1 cellular context compared by ENCODE assay signal in genomic region chr3:71172951-71173350, GRCh38.
TF ChIP-seq lines count a peak whose summit lies in the region.

No MANE protein-coding gene starts in this region.

TF ChIP-seq in HepG2, 621 proteins besides CTCF, POLR2A, EP300 and RAD21 (continued from another document):
- peak; percentile 71; the same call in 1 of the 2 replicates for TF ChIP-seq CEBPB (IDR thresholded peaks at IDR 0.05; ENCODE audit: borderline replicate concordance, low read depth, low read length)
- no peak for TF ChIP-seq PCBP2 (optimal IDR thresholded peaks at IDR 0.05; ENCODE audit: low read depth, low read length, poor library complexity, severe bottlenecking)
- no peak for TF ChIP-seq AHR (CRISPR knock-in tag; IDR thresholded peaks at IDR 0.05)
- no peak for TF ChIP-seq CHD4 (IDR thresholded peaks at IDR 0.05; ENCODE audit: borderline replicate concordance, low read length)
- TF ChIP-seq ATF7 (IDR thresholded peaks at IDR 0.05): no peak
- no peak for TF ChIP-seq ATF7 (CRISPR knock-in tag; IDR thresholded peaks at IDR 0.05)
- no peak for TF ChIP-seq SOX6 (IDR thresholded peaks at IDR 0.05)
- peak; percentile 19; the same call in 1 of the 2 replicates for TF ChIP-seq SOX6 (CRISPR knock-in tag; IDR thresholded peaks at IDR 0.05)
- peak; percentile 68 for TF ChIP-seq HNF4A (CRISPR knock-in tag; IDR thresholded peaks at IDR 0.05)
- TF ChIP-seq ZNF678 (CRISPR knock-in tag; IDR thresholded peaks at IDR 0.05): no peak
- TF ChIP-seq SOX5 (CRISPR knock-in tag; IDR thresholded peaks at IDR 0.05; ENCODE audit: borderline replicate concordance): no peak
- 0 out of 2 replicates have a peak, but pooled peaks have one; percentile 22 for TF ChIP-seq PAXIP1 (CRISPR knock-in tag; conservative IDR thresholded peaks at IDR 0.05)
- no peak for TF ChIP-seq MYNN (CRISPR knock-in tag; IDR thresholded peaks at IDR 0.05; ENCODE audit: low read depth)
- no peak for TF ChIP-seq RCOR2 (CRISPR knock-in tag; IDR thresholded peaks at IDR 0.05)
- TF ChIP-seq NR2C2 (CRISPR knock-in tag; IDR thresholded peaks at IDR 0.05; ENCODE audit: borderline replicate concordance): 0 out of 2 replicates have a peak, but pooled peaks have one; percentile 50
- peak; percentile 28; the same call in 1 of the 2 replicates for TF ChIP-seq FOXA3 (CRISPR knock-in tag; IDR thresholded peaks at IDR 0.05)
- TF ChIP-seq ZNF362 (CRISPR knock-in tag; IDR thresholded peaks at IDR 0.05; ENCODE audit: borderline replicate concordance): peak; percentile 80; the same call in 1 of the 2 replicates
- TF ChIP-seq ARID5B (CRISPR knock-in tag; IDR thresholded peaks at IDR 0.05): peak; percentile 52
- TF ChIP-seq ZNF253 (CRISPR knock-in tag; IDR thresholded peaks at IDR 0.05; ENCODE audit: borderline replicate concordance): no peak
- no peak for TF ChIP-seq ZNF569 (CRISPR knock-in tag; IDR thresholded peaks at IDR 0.05; ENCODE audit: borderline replicate concordance)
- peak; percentile 74 for TF ChIP-seq CEBPG (CRISPR knock-in tag; IDR thresholded peaks at IDR 0.05)
- peak; percentile 81 for TF ChIP-seq ZNF12 (CRISPR knock-in tag; IDR thresholded peaks at IDR 0.05)
- TF ChIP-seq HNF4G (IDR thresholded peaks at IDR 0.05; ENCODE audit: borderline replicate concordance, low read depth, low read length): peak; percentile 48; the same call in 1 of the 2 replicates
- no peak for TF ChIP-seq HNF4G (CRISPR knock-in tag; IDR thresholded peaks at IDR 0.05; ENCODE audit: borderline replicate concordance, low read depth)
- TF ChIP-seq, protein P1, sequence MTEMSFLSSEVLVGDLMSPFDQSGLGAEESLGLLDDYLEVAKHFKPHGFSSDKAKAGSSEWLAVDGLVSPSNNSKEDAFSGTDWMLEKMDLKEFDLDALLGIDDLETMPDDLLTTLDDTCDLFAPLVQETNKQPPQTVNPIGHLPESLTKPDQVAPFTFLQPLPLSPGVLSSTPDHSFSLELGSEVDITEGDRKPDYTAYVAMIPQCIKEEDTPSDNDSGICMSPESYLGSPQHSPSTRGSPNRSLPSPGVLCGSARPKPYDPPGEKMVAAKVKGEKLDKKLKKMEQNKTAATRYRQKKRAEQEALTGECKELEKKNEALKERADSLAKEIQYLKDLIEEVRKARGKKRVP (CRISPR knock-in tag; IDR thresholded peaks at IDR 0.05): peak in 1 of 2 experiments; percentile 65; a peak in 2 of 4 replicates
- TF ChIP-seq MTA3 (CRISPR knock-in tag; IDR thresholded peaks at IDR 0.05): no peak
- TF ChIP-seq POLR2AphosphoS5 (IDR thresholded peaks at IDR 0.05; ENCODE audit: low read depth, low read length): no peak
- 0 out of 2 replicates have a peak, but pooled peaks have one; percentile 27 for TF ChIP-seq THAP11 (CRISPR knock-in tag; IDR thresholded peaks at IDR 0.05)
- TF ChIP-seq, protein P2, sequence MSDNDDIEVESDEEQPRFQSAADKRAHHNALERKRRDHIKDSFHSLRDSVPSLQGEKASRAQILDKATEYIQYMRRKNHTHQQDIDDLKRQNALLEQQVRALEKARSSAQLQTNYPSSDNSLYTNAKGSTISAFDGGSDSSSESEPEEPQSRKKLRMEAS (IDR thresholded peaks at IDR 0.05): no peak
- TF ChIP-seq GRHL1 (CRISPR knock-in tag; conservative IDR thresholded peaks at IDR 0.05): no peak
- no peak for TF ChIP-seq ARID2 (CRISPR knock-in tag; IDR thresholded peaks at IDR 0.05; ENCODE audit: borderline replicate concordance)
- TF ChIP-seq ZKSCAN1 (IDR thresholded peaks at IDR 0.05; ENCODE audit: low read length): no peak
- TF ChIP-seq KLF16 (CRISPR knock-in tag; IDR thresholded peaks at IDR 0.05): 0 out of 4 replicates have a peak, but pooled peaks of 1 of the 2 experiments have one; percentile 22
- TF ChIP-seq CC2D1A (CRISPR knock-in tag; IDR thresholded peaks at IDR 0.05): no peak
- TF ChIP-seq ZNF296 (CRISPR knock-in tag; conservative IDR thresholded peaks at IDR 0.05): no peak
- TF ChIP-seq NR1H2 (CRISPR knock-in tag; IDR thresholded peaks at IDR 0.05; ENCODE audit: borderline replicate concordance, low read depth): no peak
- TF ChIP-seq RAD51 (IDR thresholded peaks at IDR 0.05; ENCODE audit: borderline replicate concordance): no peak
- TF ChIP-seq GATAD2A (CRISPR knock-in tag; IDR thresholded peaks at IDR 0.05): peak; percentile 85
